13 cellular contexts compared by ENCODE assay signal in genomic region chr20:44648579-44648978, GRCh38. TPM values are rescaled to one million over a fixed set of nuclear protein-coding genes. Genes with fewer than 3 reads are reported as not detected.
DNase-seq lines count a peak whose midpoint lies in the region; ATAC-seq and TF ChIP-seq lines count a peak whose summit lies in the region.
"Had no signal": no experiment of that assay in that cellular context is flagged by ENCODE, and none has a peak within 500 bp of the region (broad histone marks: within the 10 kb centered on the region; RNA-seq: fewer than 3 reads in every experiment).

No MANE protein-coding gene starts in this region.

- H3K4me3 Mint-ChIP-seq in T-helper 2 cell treated with Interferon-gamma antibody and Interleukin-4, amounts not matched to agents 5 μg/mL and 100 μg/mL, for 36 hours: peak overlapping the region; percentile 68
- H3K4me3 Mint-ChIP-seq in T-helper 17 cell: peak overlapping the region; percentile 25
- peak overlapping the region; percentile 93 for H3K4me3 Mint-ChIP-seq in natural killer cell

- no peaks in the 10 kb centered on the region for H3K27me3 Mint-ChIP-seq in T-helper 2 cell treated with Interferon-gamma antibody and Interleukin-4, amounts not matched to agents 5 μg/mL and 100 μg/mL, for 36 hours (ENCODE audit: low read depth)
- no peaks in the 10 kb centered on the region for H3K27me3 Mint-ChIP-seq in T-helper 17 cell
- H3K27me3 Mint-ChIP-seq in natural killer cell (ENCODE audit: low read depth in 2 of 2): no peaks in the 10 kb centered on the region

- intact Hi-C loops in natural killer cell (cut with micrococcal nuclease): no loop called here

- peaks cover 69% of the 10 kb centered on the region for H3K4me1 Mint-ChIP-seq in T-helper 2 cell treated with Interferon-gamma antibody and Interleukin-4, amounts not matched to agents 5 μg/mL and 100 μg/mL, for 36 hours (ENCODE audit: low read depth)
- H3K4me1 Mint-ChIP-seq in T-helper 17 cell (peaks cover 61% of the 10 kb centered on the region), natural killer cell (peaks cover 69 to 76% of the 10 kb centered on the region in 2 donors)

- no peaks in the 10 kb centered on the region for H3K9me3 ChIP-seq in T-helper 17 cell (ENCODE audit: control insufficient read depth, low read length, poor library complexity, severe bottlenecking)
- H3K9me3 ChIP-seq: uterus had no signal

- no peak for DNase-seq in T-helper 2 cell treated with Interferon-gamma antibody and Interleukin-4, amounts not matched to agents 5 μg/mL and 100 μg/mL, for 36 hours (ENCODE audit: low spot score)
- DNase-seq in T-helper 2 cell (no peak), GM12864 (ENCODE audit: low read depth) (no peak), T-helper 17 cell (no peak), natural killer cell (no peak), islet precursor cell (no peak), UCSD-AML1 (lab: John Stamatoyannopoulos, UW; ENCODE audit: unreplicated experiment) (no peak), caudate nucleus (lab: John Stamatoyannopoulos, UW) (no peak)
- DNase-seq: dorsolateral prefrontal cortex, foreskin fibroblast, NCI-H1048, NCI-H510A, uterus had no signal

- ATAC-seq in T-helper 17 cell (no peak), natural killer cell (no peak)

- no peak overlapping the region for H3K27ac ChIP-seq in caudate nucleus (ENCODE audit: low read depth, low read length)
- H3K27ac ChIP-seq: uterus had no signal

- TF ChIP-seq CTCF in GM12864 (IDR thresholded peaks at IDR 0.05; ENCODE audit: low read depth, low read length, missing control alignments) (peak; percentile 10), natural killer cell (IDR thresholded peaks at IDR 0.05) (no peak)

- H3K9me3 Mint-ChIP-seq in T-helper 2 cell treated with Interferon-gamma antibody and Interleukin-4, amounts not matched to agents 5 μg/mL and 100 μg/mL, for 36 hours: no peaks in the 10 kb centered on the region
- no peaks in the 10 kb centered on the region for H3K9me3 Mint-ChIP-seq in natural killer cell

- H3K36me3 Mint-ChIP-seq in T-helper 2 cell treated with Interferon-gamma antibody and Interleukin-4, amounts not matched to agents 5 μg/mL and 100 μg/mL, for 36 hours (ENCODE audit: low read depth): peaks cover 23% of the 10 kb centered on the region
- H3K36me3 Mint-ChIP-seq in T-helper 17 cell (ENCODE audit: low read depth) (peaks cover 3% of the 10 kb centered on the region), natural killer cell (no peaks in the 10 kb centered on the region)

- no peak overlapping the region for H3K27ac Mint-ChIP-seq in T-helper 2 cell treated with Interferon-gamma antibody and Interleukin-4, amounts not matched to agents 5 μg/mL and 100 μg/mL, for 36 hours
- H3K27ac Mint-ChIP-seq in T-helper 17 cell (peak overlapping the region; percentile 99), natural killer cell (peak overlapping the region in 1 of 2 donors; percentile 89)

- no peak overlapping the region for H3K4me3 ChIP-seq in GM12864 (ENCODE audit: low read depth, low read length)
- H3K4me3 ChIP-seq: uterus had no signal

RNA-seq across cellular contexts. Expression of gene ADA, which starts 2.9 kb away (rescaled TPM):
- total RNA-seq in T-helper 17 cell: 10 to 100 TPM; 36.0 to 36.1 TPM
- total RNA-seq in natural killer cell: 10 to 100 TPM; 71.7 to 94.2 (median 73.9) TPM

Comparison
In these comparisons a context has a peak if more than half of its experiments do, and no peak if none do; other contexts are left out.
1. H3K4me3 Mint-ChIP-seq: peak in every context shown above with its lines; median percentile 93 in natural killer cell; 68 in T-helper 2 cell treated with Interferon-gamma antibody and Interleukin-4, amounts not matched to agents 5 μg/mL and 100 μg/mL, for 36 hours; 25 in T-helper 17 cell.